1 cellular context compared by ENCODE assay signal in the genomic region with DNA sequence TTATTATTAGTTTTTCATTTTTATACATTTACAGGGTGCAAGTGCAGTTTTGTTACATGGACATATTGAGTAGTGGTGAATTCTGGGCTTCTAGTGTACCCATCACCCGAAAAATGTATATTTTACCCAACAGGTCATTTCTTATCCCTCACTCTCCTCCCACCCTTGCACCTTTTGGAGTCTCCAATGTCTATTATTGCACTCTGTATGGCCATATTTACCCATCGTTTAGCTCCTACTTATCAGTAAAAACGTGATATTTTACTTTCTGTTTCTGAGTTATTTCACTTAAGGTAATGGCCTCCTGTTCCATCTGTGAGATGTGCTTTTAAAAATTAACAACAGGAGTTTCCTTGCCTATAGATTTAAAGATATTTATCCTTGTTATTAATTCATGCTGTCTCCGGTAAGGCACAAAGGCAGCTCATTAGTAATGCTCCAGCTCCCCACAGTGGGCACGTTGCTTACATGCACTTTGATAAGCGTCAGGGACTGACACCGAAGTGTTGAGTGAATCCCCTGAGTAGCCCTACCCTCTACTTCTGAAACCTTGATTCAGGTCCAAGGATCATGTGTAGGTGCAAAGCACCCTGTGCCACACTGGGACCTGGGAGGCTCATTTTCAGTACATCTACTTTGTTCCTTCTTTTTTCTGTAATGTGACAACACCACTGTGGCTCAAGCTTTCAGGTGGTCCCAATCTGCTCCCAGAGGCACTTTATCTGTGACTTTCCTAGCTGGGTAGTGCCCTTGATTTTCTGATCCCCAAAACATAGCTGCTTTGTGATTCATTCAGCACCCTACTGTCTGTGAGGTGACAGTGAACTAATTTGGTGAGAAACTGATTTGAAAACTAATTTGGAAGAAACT.
TF ChIP-seq lines count a peak whose summit lies in the region.

No MANE protein-coding gene starts in this region.

TF ChIP-seq in GM12878, 131 proteins besides CTCF, POLR2A, EP300 and RAD21:
- TF ChIP-seq BHLHE40 (IDR thresholded peaks at IDR 0.05; ENCODE audit: borderline replicate concordance in 1 of 2, low read depth in 2 of 2, low read length in 1 of 2) (no peak), IRF4 (IDR thresholded peaks at IDR 0.05; ENCODE audit: low read depth, low read length) (no peak), MLLT1 (IDR thresholded peaks at IDR 0.05) (no peak), JUND (IDR thresholded peaks at IDR 0.05; ENCODE audit: low read depth, low read length) (no peak), PML (IDR thresholded peaks at IDR 0.05; ENCODE audit: low read length) (no peak), SRF (IDR thresholded peaks at IDR 0.05; ENCODE audit: low read depth in 2 of 2, low read length in 2 of 2) (no peak), GATAD2B (conservative IDR thresholded peaks at IDR 0.05; ENCODE audit: low read depth) (no peak), E4F1 (IDR thresholded peaks at IDR 0.05; ENCODE audit: borderline replicate concordance, partially characterized antibody) (no peak), YY1 (IDR thresholded peaks at IDR 0.05; ENCODE audit: low read depth, low read length) (peak; percentile 44; the same call in 1 of the 2 replicates), SMC3 (IDR thresholded peaks at IDR 0.05; ENCODE audit: borderline replicate concordance, low read length) (peak; percentile 81), RELA (IDR thresholded peaks at IDR 0.05; ENCODE audit: borderline replicate concordance, partially characterized antibody) (no peak), TCF7 (IDR thresholded peaks at IDR 0.05; ENCODE audit: borderline replicate concordance) (no peak), POU2F2 (IDR thresholded peaks at IDR 0.05; ENCODE audit: borderline replicate concordance, low read depth, low read length) (no peak; the same call in 2 of the 3 replicates), BRCA1 (IDR thresholded peaks at IDR 0.05; ENCODE audit: low read depth, low read length) (no peak), WRNIP1 (IDR thresholded peaks at IDR 0.05; ENCODE audit: borderline replicate concordance, low read depth, low read length) (no peak)
- TF ChIP-seq, protein P1, sequence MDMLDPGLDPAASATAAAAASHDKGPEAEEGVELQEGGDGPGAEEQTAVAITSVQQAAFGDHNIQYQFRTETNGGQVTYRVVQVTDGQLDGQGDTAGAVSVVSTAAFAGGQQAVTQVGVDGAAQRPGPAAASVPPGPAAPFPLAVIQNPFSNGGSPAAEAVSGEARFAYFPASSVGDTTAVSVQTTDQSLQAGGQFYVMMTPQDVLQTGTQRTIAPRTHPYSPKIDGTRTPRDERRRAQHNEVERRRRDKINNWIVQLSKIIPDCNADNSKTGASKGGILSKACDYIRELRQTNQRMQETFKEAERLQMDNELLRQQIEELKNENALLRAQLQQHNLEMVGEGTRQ (IDR thresholded peaks at IDR 0.05; ENCODE audit: borderline replicate concordance, low read depth, low read length) = no peak
TF ChIP-seq in GM12878: peak in this region for 2.
